ENCODE assay signal across 9 cellular contexts in the genomic region with DNA sequence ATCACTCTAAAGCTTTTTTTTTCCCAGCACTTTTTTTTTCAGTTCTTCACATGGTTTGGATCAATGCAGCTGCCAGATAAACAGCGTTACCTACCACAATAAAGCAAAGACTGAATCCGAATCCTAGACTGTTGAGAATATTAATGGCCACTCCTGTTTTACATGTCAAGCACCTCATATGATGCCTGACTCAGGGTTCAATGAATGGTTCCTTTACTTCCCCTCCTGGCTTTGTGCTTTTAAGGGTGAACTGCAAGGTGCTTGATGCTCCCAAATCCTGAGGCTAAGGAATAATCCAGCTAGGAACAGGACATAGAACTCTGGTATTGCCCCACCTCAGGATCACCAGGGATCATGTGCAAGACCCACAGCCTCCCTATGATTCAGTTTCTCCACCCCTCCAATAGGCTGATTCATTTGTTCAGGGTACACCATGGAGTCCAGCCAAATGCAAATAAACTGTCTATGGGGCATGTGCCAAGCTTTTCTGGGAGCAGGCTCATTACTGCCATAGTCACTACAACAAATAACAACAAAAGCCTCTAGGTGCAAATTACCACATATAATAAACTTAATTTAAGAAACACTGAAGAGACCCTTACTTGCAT.
DNase-seq lines count a peak whose midpoint lies in the region; ATAC-seq and TF ChIP-seq lines count a peak whose summit lies in the region.
"Had no signal": no experiment of that assay in that cellular context is flagged by ENCODE, and none has a peak within 500 bp of the region (broad histone marks: within the 10 kb centered on the region; RNA-seq: fewer than 3 reads in every experiment).

No MANE protein-coding gene starts in this region.

- TF ChIP-seq CTCF in parathyroid adenoma (IDR thresholded peaks at IDR 0.05) = no peak

- no peaks in the 10 kb centered on the region for H3K9me3 ChIP-seq in parathyroid adenoma (ENCODE audit: control insufficient read depth, low read length)

- H3K79me2 ChIP-seq in parathyroid adenoma = no peaks in the 10 kb centered on the region

- H2AFZ ChIP-seq in parathyroid adenoma = no peak overlapping the region

- H3K4me2 ChIP-seq in parathyroid adenoma (ENCODE audit: low read length) = no peak overlapping the region

- H3K4me3 ChIP-seq in parathyroid adenoma (ENCODE audit: low read depth, low read length) = no peak overlapping the region

- peaks cover 19% of the 10 kb centered on the region for H3K4me1 ChIP-seq in parathyroid adenoma

- DNase-seq in EH (ENCODE audit: low read depth) (peak; percentile 68), NCI-H69 (lab: John Stamatoyannopoulos, UW) (peak; percentile 78), fibroblast of gingiva (ENCODE audit: low read depth) (peak; percentile 91), NOMO-1 treated with DMSO at 0.1 percent for 48 hours (lab: John Stamatoyannopoulos, UW; ENCODE audit: unreplicated experiment) (no peak), NCI-H146 (lab: John Stamatoyannopoulos, UW) (no peak)
- DNase-seq: activated CD8-positive, alpha-beta memory T cell treated with anti-CD3 and anti-CD28 coated beads for 24 hours had no signal

- ATAC-seq in HG02588 (IDR thresholded peaks at IDR 0.05; ENCODE audit: unreplicated experiment) = no peak
- no peak for ATAC-seq in GM18909 (IDR thresholded peaks at IDR 0.05; ENCODE audit: poor library complexity, unreplicated experiment)

- no peak overlapping the region for H3K9ac ChIP-seq in parathyroid adenoma

- H3K27ac ChIP-seq in parathyroid adenoma = peak overlapping the region; percentile 86

- H3K36me3 ChIP-seq in parathyroid adenoma (ENCODE audit: control insufficient read depth, insufficient read depth, low read length) = no peaks in the 10 kb centered on the region

- no peaks in the 10 kb centered on the region for H3K27me3 ChIP-seq in parathyroid adenoma (ENCODE audit: control insufficient read depth, insufficient read depth, low read length)

Comparison
In these comparisons a context has a peak if more than half of its experiments do, and no peak if none do; other contexts are left out.
1. DNase-seq: peak in EH (single experiment), NCI-H69 (single experiment) and fibroblast of gingiva (single experiment); none in NOMO-1 treated with DMSO at 0.1 percent for 48 hours (single experiment) and NCI-H146 (single experiment).